ENCODE assay signal across 18 cellular contexts in the genomic region with DNA sequence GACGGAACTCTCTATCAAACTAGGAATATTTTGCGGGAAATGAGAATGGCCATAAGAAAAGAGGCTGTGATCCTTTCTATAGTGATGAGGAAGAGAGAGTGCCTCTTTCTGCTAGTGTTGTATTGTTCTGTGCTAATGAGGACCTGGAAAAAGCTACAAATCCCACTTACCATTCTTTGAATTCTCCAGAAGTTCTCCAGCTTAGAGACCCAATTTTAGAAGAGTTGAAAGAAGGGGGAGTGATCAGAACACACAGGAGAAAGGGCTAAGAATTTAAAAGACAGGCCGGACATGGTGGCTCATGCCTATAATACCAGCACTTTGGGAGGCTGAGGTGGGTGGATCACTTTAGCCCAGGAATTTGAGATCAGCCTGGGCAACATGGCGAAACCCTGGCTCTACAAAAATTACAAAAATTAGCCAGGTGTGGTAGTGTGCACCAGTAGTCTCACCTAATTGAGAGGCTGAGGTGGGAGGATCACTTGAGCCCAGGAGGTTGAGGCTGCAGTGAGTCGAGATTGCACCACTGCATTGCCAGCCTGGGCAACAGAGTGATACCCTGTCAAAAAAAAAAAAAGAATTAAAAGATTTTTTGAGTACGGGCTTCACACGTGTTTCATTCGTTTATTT.
DNase-seq lines count a peak whose midpoint lies in the region; ATAC-seq and TF ChIP-seq lines count a peak whose summit lies in the region.
"Had no signal": no experiment of that assay in that cellular context is flagged by ENCODE, and none has a peak within 500 bp of the region (broad histone marks: within the 10 kb centered on the region; RNA-seq: fewer than 3 reads in every experiment).

No MANE protein-coding gene starts in this region.

- no peak overlapping the region for H3K9ac ChIP-seq in neural progenitor cell
- H3K9ac ChIP-seq: BLaER1 treated with 17β-estradiol and CSF1 and Interleukin-3, amounts not matched to agents 10 nM and 100 nM had no signal

- H3K4me3 ChIP-seq in neural progenitor cell, result no peak overlapping the region
- H3K4me3 ChIP-seq: A549; BLaER1 treated with 17β-estradiol and CSF1 and Interleukin-3, amounts not matched to agents 10 nM and 100 nM had no signal

- no peaks in the 10 kb centered on the region for H3K27me3 ChIP-seq in neural progenitor cell
- H3K27me3 ChIP-seq: BLaER1 treated with 17β-estradiol and CSF1 and Interleukin-3, amounts not matched to agents 10 nM and 100 nM had no signal

- no peaks in the 10 kb centered on the region for H3K36me3 Mint-ChIP-seq in neural progenitor cell
- H3K36me3 Mint-ChIP-seq: CD8-positive, alpha-beta T cell had no signal

- peak overlapping the region; percentile 43 for H3K27ac ChIP-seq in neural progenitor cell
- H3K27ac ChIP-seq: 22Rv1; A549; BLaER1 treated with 17β-estradiol and CSF1 and Interleukin-3, amounts not matched to agents 10 nM and 100 nM; C4-2B had no signal

- H2AFZ ChIP-seq in neural progenitor cell (replicated peaks), result no peak overlapping the region

- H3K27me3 Mint-ChIP-seq in neural progenitor cell (ENCODE audit: insufficient read depth, low read depth), result no peaks in the 10 kb centered on the region
- H3K27me3 Mint-ChIP-seq: CD4-positive, alpha-beta T cell had no signal

- peaks cover 12% of the 10 kb centered on the region for H3F3A ChIP-seq in neural progenitor cell (ENCODE audit: low read depth)

- no peaks in the 10 kb centered on the region for H4K20me1 ChIP-seq in neural progenitor cell (ENCODE audit: low read depth)
- H4K20me1 ChIP-seq: BLaER1 treated with 17β-estradiol and CSF1 and Interleukin-3, amounts not matched to agents 10 nM and 100 nM had no signal

- TF ChIP-seq CTCF in neural progenitor cell (IDR thresholded peaks at IDR 0.05), result no peak

- no peaks in the 10 kb centered on the region for H3K4me1 Mint-ChIP-seq in neural progenitor cell
- H3K4me1 Mint-ChIP-seq: B cell had no signal

- H3K36me3 ChIP-seq in neural progenitor cell, result no peaks in the 10 kb centered on the region
- H3K36me3 ChIP-seq: BLaER1 treated with 17β-estradiol and CSF1 and Interleukin-3, amounts not matched to agents 10 nM and 100 nM had no signal

- H3K27ac Mint-ChIP-seq in neural progenitor cell, result no peak overlapping the region
- H3K27ac Mint-ChIP-seq: B cell; CD4-positive, alpha-beta T cell; CD8-positive, alpha-beta T cell had no signal

- ATAC-seq in HG02623 (IDR thresholded peaks at IDR 0.05; ENCODE audit: unreplicated experiment), result no peak
- ATAC-seq: A549; CD8-positive, alpha-beta T cell had no signal

- no peaks in the 10 kb centered on the region for H3K9me3 Mint-ChIP-seq in neural progenitor cell
- H3K9me3 Mint-ChIP-seq: CD4-positive, alpha-beta T cell; CD8-positive, alpha-beta T cell had no signal

- no peaks in the 10 kb centered on the region for H3K9me3 ChIP-seq in neural progenitor cell (ENCODE audit: low read depth)
- H3K9me3 ChIP-seq: A549; BLaER1 treated with 17β-estradiol and CSF1 and Interleukin-3, amounts not matched to agents 10 nM and 100 nM; Caco-2 had no signal

- H3K4me1 ChIP-seq in neural progenitor cell, result peaks cover 10% of the 10 kb centered on the region
- H3K4me1 ChIP-seq: A549, Caco-2 had no signal

- no peaks in the 10 kb centered on the region for H3K79me2 ChIP-seq in neural progenitor cell (ENCODE audit: low read depth)

- peak overlapping the region; percentile 37 for H3K4me2 ChIP-seq in neural progenitor cell
- H3K4me2 ChIP-seq: A549; BLaER1 treated with 17β-estradiol and CSF1 and Interleukin-3, amounts not matched to agents 10 nM and 100 nM had no signal

- DNase-seq in G401 (ENCODE audit: low spot score), result peak; percentile 68
- peak; percentile 90 for DNase-seq in cerebellar cortex (ENCODE audit: low spot score)
- no peak for DNase-seq in neural progenitor cell (ENCODE audit: low spot score)
- DNase-seq in mesenteric fat pad (ENCODE audit: low spot score), result no peak
- no peak for DNase-seq in activated CD4-positive, CD25-positive, alpha-beta regulatory T cell (lab: John Stamatoyannopoulos, UW)
- DNase-seq: AML-193; Caco-2; Calu3; CD4-positive, alpha-beta T cell; CD8-positive, alpha-beta T cell; DMS79 treated with DMSO at 0.1 percent for 48 hours; GF-D8 had no signal

- H3K4me3 Mint-ChIP-seq in neural progenitor cell, result no peak overlapping the region
- H3K4me3 Mint-ChIP-seq: B cell; CD4-positive, alpha-beta T cell; CD8-positive, alpha-beta T cell had no signal

- in situ Hi-C loops in G401 (cut with HindIII; ENCODE audit: low sequenced_read_pairs), result no loop called here

Comparison
In these comparisons a context has a peak if more than half of its experiments do, and no peak if none do; other contexts are left out.
1. DNase-seq: peak in G401 (single experiment) and cerebellar cortex (single experiment); none in neural progenitor cell (single experiment), mesenteric fat pad (single experiment) and activated CD4-positive, CD25-positive, alpha-beta regulatory T cell (0 of 4).